14 cellular contexts compared by ENCODE assay signal in genomic region chr10:79533903-79534175, GRCh38. TPM values are rescaled to one million over a fixed set of nuclear protein-coding genes. Genes with fewer than 3 reads are reported as not detected.
"Had no signal": no experiment of that assay in that cellular context is flagged by ENCODE, and none has a peak within 500 bp of the region (broad histone marks: within the 10 kb centered on the region; RNA-seq: fewer than 3 reads in every experiment).

No MANE protein-coding gene starts in this region.

RNA-seq across cellular contexts. Expression of gene EIF5AL1, which starts 21.5 kb away (rescaled TPM):
- total RNA-seq: lower lobe of right lung, mesothelial cell of epicardium had no signal

RNA-seq across cellular contexts. Expression of gene SFTPA2, which starts 26.4 kb away (rescaled TPM):
- total RNA-seq: hepatocyte; kidney epithelial cell; left ventricle myocardium inferior; lower leg skin; lung microvascular endothelial cell; mammary epithelial cell; mesenteric fat pad; mononuclear cell; naive thymus-derived CD4-positive, alpha-beta T cell had no signal
- polyA plus RNA-seq: hepatocyte; immature natural killer cell; keratinocyte; liver; mammary epithelial cell; naive thymus-derived CD4-positive, alpha-beta T cell had no signal
